In genomic region chr18:22490429-22490846, GRCh38 we compare ENCODE assay signal across 1 cellular context.
A peak's percentile ranks its signal among the peaks of the same experiment; 100 is the strongest.
TF ChIP-seq lines count a peak whose summit lies in the region.

No MANE protein-coding gene starts in this region.

TF ChIP-seq in HepG2, 621 proteins besides CTCF, POLR2A, EP300 and RAD21 (continues in another document):
- TF ChIP-seq ZNF44 (CRISPR knock-in tag; IDR thresholded peaks at IDR 0.05), result no peak
- 0 out of 2 replicates have a peak, but pooled peaks have one; percentile 7 for TF ChIP-seq SMC3 (IDR thresholded peaks at IDR 0.05; ENCODE audit: low read length)
- no peak for TF ChIP-seq TFDP1 (CRISPR knock-in tag; IDR thresholded peaks at IDR 0.05; ENCODE audit: borderline replicate concordance)
- TF ChIP-seq ARID3A (IDR thresholded peaks at IDR 0.05; ENCODE audit: low read depth, low read length), result peak; percentile 81
- TF ChIP-seq ARNT (IDR thresholded peaks at IDR 0.05), result no peak
- TF ChIP-seq ZKSCAN5 (CRISPR knock-in tag; IDR thresholded peaks at IDR 0.05), result no peak
- no peak for TF ChIP-seq ZNF550 (CRISPR knock-in tag; IDR thresholded peaks at IDR 0.05; ENCODE audit: borderline replicate concordance)
- TF ChIP-seq GABPA (IDR thresholded peaks at IDR 0.05; ENCODE audit: low read depth, low read length), result peak; percentile 35
- peak; percentile 83 for TF ChIP-seq GABPA (CRISPR knock-in tag; IDR thresholded peaks at IDR 0.05; ENCODE audit: low read depth)
- TF ChIP-seq CREM (IDR thresholded peaks at IDR 0.05), result peak; percentile 36; the same call in 1 of the 2 replicates
- TF ChIP-seq CREM (CRISPR knock-in tag; IDR thresholded peaks at IDR 0.05), result no peak
- no peak; the same call in 1 of the 2 replicates for TF ChIP-seq NR2F6 (IDR thresholded peaks at IDR 0.05)
- TF ChIP-seq NR2F6 (CRISPR knock-in tag; IDR thresholded peaks at IDR 0.05), result 0 out of 2 replicates have a peak, but pooled peaks have one; percentile 18
- no peak for TF ChIP-seq RFX3 (CRISPR knock-in tag; IDR thresholded peaks at IDR 0.05)
- 0 out of 2 replicates have a peak, but pooled peaks have one; percentile 13 for TF ChIP-seq FOXO1 (CRISPR knock-in tag; IDR thresholded peaks at IDR 0.05)
- no peak for TF ChIP-seq TARDBP (CRISPR knock-in tag; IDR thresholded peaks at IDR 0.05)
- no peak for TF ChIP-seq REL (CRISPR knock-in tag; conservative IDR thresholded peaks at IDR 0.05)
- TF ChIP-seq ZBTB7B (CRISPR knock-in tag; IDR thresholded peaks at IDR 0.05), result 0 out of 2 replicates have a peak, but pooled peaks have one; percentile 33
- peak; percentile 26; the same call in 1 of the 2 replicates for TF ChIP-seq GABPB1 (CRISPR knock-in tag; IDR thresholded peaks at IDR 0.05)
- no peak for TF ChIP-seq ZNF276 (CRISPR knock-in tag; IDR thresholded peaks at IDR 0.05; ENCODE audit: low read depth)
- peak; percentile 97 to 98 for TF ChIP-seq MAFK (conservative IDR thresholded peaks at IDR 0.05 in 1 of 2, IDR thresholded peaks at IDR 0.05 in 1 of 2; ENCODE audit: low read length in 2 of 2)
- TF ChIP-seq PHF20 (CRISPR knock-in tag; IDR thresholded peaks at IDR 0.05), result no peak
- TF ChIP-seq ZNF543 (CRISPR knock-in tag; IDR thresholded peaks at IDR 0.05), result no peak
- TF ChIP-seq ATF2 (CRISPR knock-in tag; IDR thresholded peaks at IDR 0.05), result 0 out of 2 replicates have a peak, but pooled peaks have one; percentile 18
- TF ChIP-seq E2F2 (CRISPR knock-in tag; IDR thresholded peaks at IDR 0.05; ENCODE audit: borderline replicate concordance), result no peak
- TF ChIP-seq ZNF644 (CRISPR knock-in tag; IDR thresholded peaks at IDR 0.05; ENCODE audit: low read depth), result peak; percentile 53; the same call in 1 of the 2 replicates
- no peak for TF ChIP-seq ZNF18 (CRISPR knock-in tag; IDR thresholded peaks at IDR 0.05; ENCODE audit: insufficient replicate concordance)
- no peak for TF ChIP-seq KLF15 (CRISPR knock-in tag; IDR thresholded peaks at IDR 0.05; ENCODE audit: borderline replicate concordance)
- TF ChIP-seq MTERF4 (CRISPR knock-in tag; IDR thresholded peaks at IDR 0.05), result no peak
- TF ChIP-seq NCOA2 (CRISPR knock-in tag; IDR thresholded peaks at IDR 0.05), result peak; percentile 29; the same call in 1 of the 2 replicates
- TF ChIP-seq RXRB (CRISPR knock-in tag; IDR thresholded peaks at IDR 0.05; ENCODE audit: borderline replicate concordance), result peak; percentile 18; the same call in 1 of the 2 replicates
- peak; percentile 25; the same call in 1 of the 2 replicates for TF ChIP-seq FOXA3 (CRISPR knock-in tag; IDR thresholded peaks at IDR 0.05)
- no peak for TF ChIP-seq ZBTB1 (CRISPR knock-in tag; IDR thresholded peaks at IDR 0.05; ENCODE audit: borderline replicate concordance)
- 0 out of 2 replicates have a peak, but pooled peaks have one; percentile 1 for TF ChIP-seq MAFG (CRISPR knock-in tag; IDR thresholded peaks at IDR 0.05)
- no peak; the same call in 1 of the 2 replicates for TF ChIP-seq ARID5B (CRISPR knock-in tag; IDR thresholded peaks at IDR 0.05)
- peak; percentile 79 for TF ChIP-seq NCOR1 (IDR thresholded peaks at IDR 0.05; ENCODE audit: borderline replicate concordance, low read length)
- no peak for TF ChIP-seq ZNF10 (CRISPR knock-in tag; IDR thresholded peaks at IDR 0.05; ENCODE audit: borderline replicate concordance, low read depth)
- TF ChIP-seq MIXL1 (CRISPR knock-in tag; IDR thresholded peaks at IDR 0.05), result peak; percentile 53; the same call in 1 of the 2 replicates
- peak; percentile 38; the same call in 1 of the 2 replicates for TF ChIP-seq SAP130 (CRISPR knock-in tag; IDR thresholded peaks at IDR 0.05; ENCODE audit: low read depth)
- 0 out of 2 replicates have a peak, but pooled peaks have one; percentile 21 for TF ChIP-seq STAG1 (CRISPR knock-in tag; IDR thresholded peaks at IDR 0.05)
- peak; percentile 42; the same call in 1 of the 2 replicates for TF ChIP-seq HDAC2 (CRISPR knock-in tag; IDR thresholded peaks at IDR 0.05)
- TF ChIP-seq SRF (IDR thresholded peaks at IDR 0.05; ENCODE audit: low read depth, low read length), result no peak
- TF ChIP-seq AHDC1 (CRISPR knock-in tag; IDR thresholded peaks at IDR 0.05; ENCODE audit: borderline replicate concordance), result peak; percentile 34; the same call in 1 of the 2 replicates
- 0 out of 2 replicates have a peak, but pooled peaks have one; percentile 29 for TF ChIP-seq HMG20B (CRISPR knock-in tag; conservative IDR thresholded peaks at IDR 0.05)
